In genomic region chr6:15244605-15245360, GRCh38 we compare ENCODE assay signal across 8 cellular contexts. TPM values are rescaled to one million over a fixed set of nuclear protein-coding genes. Genes with fewer than 3 reads are reported as not detected.
DNase-seq lines count a peak whose midpoint lies in the region; ATAC-seq and TF ChIP-seq lines count a peak whose summit lies in the region.

No MANE protein-coding gene starts in this region.

- H3K4me1 ChIP-seq in OCI-LY3 (ENCODE audit: low read length) (peaks cover 11% of the 10 kb centered on the region), foreskin keratinocyte (peaks cover 7% of the 10 kb centered on the region), neuronal stem cell (ENCODE audit: control insufficient read depth in 2 of 2, insufficient read depth in 1 of 2, low read depth in 1 of 2, low read length in 2 of 2) (peaks cover 11 to 13% of the 10 kb centered on the region in 2 donors), upper lobe of right lung (peaks cover 16% of the 10 kb centered on the region)

- H2BK15ac ChIP-seq in neuronal stem cell (ENCODE audit: low read length) = no peak overlapping the region

- peak overlapping the region; percentile 35 for H2BK5ac ChIP-seq in neuronal stem cell (ENCODE audit: low read length)

- ATAC-seq in GM18868 (IDR thresholded peaks at IDR 0.05; ENCODE audit: unreplicated experiment) (peak; percentile 16), HG03342 (IDR thresholded peaks at IDR 0.05; ENCODE audit: unreplicated experiment) (peak; percentile 18), foreskin keratinocyte (peak; percentile 16), upper lobe of right lung (peak; percentile 38)

- H3K23ac ChIP-seq in neuronal stem cell (ENCODE audit: low read depth, low read length, poor library complexity) = peak overlapping the region; percentile 94

- H3K9ac ChIP-seq in OCI-LY3 (ENCODE audit: low read length) (peak overlapping the region; percentile 88), neuronal stem cell (ENCODE audit: low read depth, low read length, poor library complexity) (peak overlapping the region; percentile 90)

- peak overlapping the region; percentile 80 for H3K4me3 ChIP-seq in AG04450 (ENCODE audit: low read depth, low read length)
- H3K4me3 ChIP-seq in OCI-LY3 (ENCODE audit: low read length) = peak overlapping the region; percentile 94
- peak overlapping the region; percentile 63 to 89 for H3K4me3 ChIP-seq in neuronal stem cell (ENCODE audit: low read length in 2 of 2)
- peak overlapping the region; percentile 91 for H3K4me3 ChIP-seq in upper lobe of right lung

- H2AFZ ChIP-seq in OCI-LY3 (ENCODE audit: low read depth, low read length) (no peak overlapping the region), neuronal stem cell (ENCODE audit: low read length) (peak overlapping the region; percentile 100)

- peak overlapping the region; percentile 87 for H3K4me2 ChIP-seq in OCI-LY3 (ENCODE audit: low read length)
- peak overlapping the region; percentile 92 for H3K4me2 ChIP-seq in neuronal stem cell (ENCODE audit: insufficient read depth, low read length, poor library complexity, severe bottlenecking)

- no peak overlapping the region for H4K8ac ChIP-seq in neuronal stem cell (ENCODE audit: low read depth, low read length)

- H3K27ac ChIP-seq in AG04450 (ENCODE audit: low read depth, low read length) (peak overlapping the region; percentile 39), OCI-LY3 (ENCODE audit: low read length) (peak overlapping the region; percentile 34; the same call in 1 of the 2 replicates), foreskin keratinocyte (peak overlapping the region; percentile 49), neuronal stem cell (replicated peaks; ENCODE audit: low read length) (no peak overlapping the region), upper lobe of right lung (peak overlapping the region; percentile 93)

- H2AK5ac ChIP-seq in neuronal stem cell (ENCODE audit: low read depth, low read length) = no peak overlapping the region

- intact Hi-C loops in upper lobe of right lung (cut with DNase I) = no loop called here

- no peaks in the 10 kb centered on the region for H3K79me1 ChIP-seq in neuronal stem cell (ENCODE audit: low read depth, low read length)

- CTCF ChIA-PET in AG04450 (lab: Charles Lee) = no interaction called here

- H3K14ac ChIP-seq in neuronal stem cell (ENCODE audit: low read length) = no peak overlapping the region

- DNase-seq in AG04450 (ENCODE audit: low read depth, low spot score) = no peak
- DNase-seq in activated naive CD4-positive, alpha-beta T cell treated with Interleukin-2 at 50 U/mL for 16 hours = peak; percentile 66
- peak in 1 of 2 donors; percentile 32 for DNase-seq in foreskin keratinocyte
- no peak for DNase-seq in neuronal stem cell (ENCODE audit: low spot score)
- peak; percentile 90 for DNase-seq in upper lobe of right lung

- H4K91ac ChIP-seq in neuronal stem cell (ENCODE audit: low read depth, low read length, poor library complexity) = no peak overlapping the region

- H3K79me2 ChIP-seq in OCI-LY3 (ENCODE audit: low read length) = peaks cover 33% of the 10 kb centered on the region

- POLR2A ChIA-PET in AG04450 (lab: Yijun Ruan, JAX) = interaction anchor here (0.6 to 1.2 kb wide), 4 partner anchors 172 to 768 kb away, joined by 3 to 9 read pairs (median 4); no protein-coding TSS in a partner anchor

- H3K18ac ChIP-seq in neuronal stem cell (ENCODE audit: low read length) = peak overlapping the region; percentile 97

- WGBS in neuronal stem cell (ENCODE audit: extremely low coverage in 2 of 2, insufficient read length in 2 of 2, insufficient replicate concordance in 1 of 2), 2 donors = no CpG with 5 or more reads among the region's 92 CpGs

- H3K36me3 ChIP-seq in OCI-LY3 (replicated peaks; ENCODE audit: low read depth, low read length) (no peaks in the 10 kb centered on the region), neuronal stem cell (replicated peaks in 1 of 2; ENCODE audit: control insufficient read depth in 2 of 2, insufficient read depth in 2 of 2, low read length in 2 of 2) (no peaks in the 10 kb centered on the region), upper lobe of right lung (no peaks in the 10 kb centered on the region)

- no peak overlapping the region for H3K4ac ChIP-seq in neuronal stem cell (ENCODE audit: low read length)

- H3K9me3 ChIP-seq in AG04450 (ENCODE audit: control insufficient read depth, insufficient read depth, low read length) (no peaks in the 10 kb centered on the region), OCI-LY3 (ENCODE audit: insufficient read depth, low read length) (no peaks in the 10 kb centered on the region), neuronal stem cell (replicated peaks in 1 of 2; ENCODE audit: control insufficient read depth in 2 of 2, insufficient read depth in 1 of 2, low read depth in 1 of 2, low read length in 2 of 2) (no peaks in the 10 kb centered on the region), upper lobe of right lung (no peaks in the 10 kb centered on the region)

- H4K20me1 ChIP-seq in OCI-LY3 (ENCODE audit: insufficient read depth, low read length) = peaks cover 10% of the 10 kb centered on the region

- TF ChIP-seq CTCF in AG04450 (IDR thresholded peaks at IDR 0.05; ENCODE audit: low read depth, low read length) (no peak), OCI-LY3 (IDR thresholded peaks at IDR 0.05; ENCODE audit: low read depth, low read length) (no peak), foreskin keratinocyte (conservative IDR thresholded peaks at IDR 0.05) (peak; percentile 20), upper lobe of right lung (IDR thresholded peaks at IDR 0.05) (no peak)

- H3K27me3 ChIP-seq in AG04450 (ENCODE audit: control insufficient read depth, insufficient read depth, low read length) (no peaks in the 10 kb centered on the region), OCI-LY3 (ENCODE audit: low read depth, low read length) (no peaks in the 10 kb centered on the region), foreskin keratinocyte (no peaks in the 10 kb centered on the region), neuronal stem cell (ENCODE audit: control insufficient read depth in 3 of 3, insufficient read depth in 3 of 3, low read depth in 1 of 3, low read length in 3 of 3) (peaks cover 0 to 3% (median 0%) of the 10 kb centered on the region in 3 experiments), upper lobe of right lung (no peaks in the 10 kb centered on the region)

- peak overlapping the region; percentile 36 for H2BK12ac ChIP-seq in neuronal stem cell (ENCODE audit: low read length)

- no peak overlapping the region for H2BK120ac ChIP-seq in neuronal stem cell (ENCODE audit: low read depth, low read length)

RNA-seq across cellular contexts. Expression of gene JARID2, which starts 1.1 kb away (rescaled TPM):
- polyA plus RNA-seq in AG04450 (2011; rRNA removed) (9.7 and 10.2 TPM in 2 replicates), foreskin keratinocyte (4.7 and 5.6 TPM in 2 replicates)
- 16.3 and 17.6 TPM in 2 replicates for polyA minus RNA-seq in AG04450 (2011; rRNA and poly(A)+ RNA removed)
- total RNA-seq in foreskin keratinocyte (17.6 and 22.3 TPM in 2 replicates), upper lobe of right lung (15.1 TPM)
- 45.0 TPM for polyA plus RNA-seq in neuronal stem cell (2013, experiment 1 of 2)
- polyA plus RNA-seq in neuronal stem cell (2013, experiment 2 of 2) = 46.3 TPM

Comparison
In these comparisons a context has a peak if more than half of its experiments do, and no peak if none do; other contexts are left out.
1. DNase-seq: peak in activated naive CD4-positive, alpha-beta T cell treated with Interleukin-2 at 50 U/mL for 16 hours (single experiment) and upper lobe of right lung (single experiment); none in AG04450 (single experiment) and neuronal stem cell (single experiment).
2. Peak in every context shown above with its lines, with median percentiles within 50 percentile points of each other: H3K4me3 ChIP-seq and ATAC-seq.